In the genomic region with DNA sequence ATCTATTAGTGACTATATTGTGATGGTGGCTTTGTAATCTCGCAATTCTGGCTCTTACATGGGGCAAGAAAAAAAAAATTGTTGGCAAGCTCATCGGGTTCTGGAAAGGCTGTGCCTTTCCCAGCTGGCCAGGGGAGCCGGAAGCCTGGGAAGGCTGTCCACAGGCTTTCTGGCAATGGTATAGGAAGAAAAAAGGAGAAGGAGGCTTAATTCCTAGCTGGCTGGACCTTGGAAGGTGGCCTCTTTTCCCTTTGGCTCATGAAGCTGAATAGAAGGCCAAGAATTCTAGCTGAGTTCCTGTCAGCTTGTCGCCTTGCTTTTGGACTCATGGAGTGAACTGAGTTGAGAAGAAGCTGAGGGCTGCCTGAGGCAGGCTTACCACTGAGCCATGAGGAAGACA, we compare ENCODE assay signal across 13 cellular contexts.
DNase-seq lines count a peak whose midpoint lies in the region; ATAC-seq, FAIRE-seq and TF ChIP-seq lines count a peak whose summit lies in the region.
"Had no signal": no experiment of that assay in that cellular context is flagged by ENCODE, and none has a peak within 500 bp of the region (broad histone marks: within the 10 kb centered on the region; RNA-seq: fewer than 3 reads in every experiment).

No MANE protein-coding gene starts in this region.

- BruUV-seq in HepG2 (replicated peaks; lab: Mats Ljungman, UMichigan) = no TSS peak

- no peak for FAIRE-seq in HepG2 (lab: Jason Lieb, UNC)
- FAIRE-seq: H54, small intestine had no signal

- no peaks in the 10 kb centered on the region for H4K20me1 ChIP-seq in HepG2 (ENCODE audit: insufficient read depth, low read length)
- no peaks in the 10 kb centered on the region for H4K20me1 ChIP-seq in smooth muscle cell (ENCODE audit: low read depth)

- H3K4me3 ChIP-seq in liver (ENCODE audit: low read depth in 1 of 3, low read length in 3 of 3) (no peak overlapping the region), HepG2 (replicated peaks in 1 of 3; ENCODE audit: insufficient read depth in 1 of 3, low read depth in 2 of 3, low read length in 3 of 3) (no peak overlapping the region), left ventricle myocardium inferior (no peak overlapping the region), aorta (ENCODE audit: low read length in 2 of 2) (no peak overlapping the region), smooth muscle cell (no peak overlapping the region)

- no peaks in the 10 kb centered on the region for H3K9me3 ChIP-seq in liver (ENCODE audit: control insufficient read depth in 4 of 4, low read length in 3 of 4)
- peaks cover 25% of the 10 kb centered on the region for H3K9me3 ChIP-seq in HepG2 (ENCODE audit: low read length)
- no peaks in the 10 kb centered on the region for H3K9me3 ChIP-seq in left ventricle myocardium inferior (replicated peaks)
- no peaks in the 10 kb centered on the region for H3K9me3 ChIP-seq in aorta (ENCODE audit: control insufficient read depth, low read length)
- no peaks in the 10 kb centered on the region for H3K9me3 ChIP-seq in smooth muscle cell (replicated peaks; ENCODE audit: low read depth)

- H3K4me1 ChIP-seq in liver (ENCODE audit: control insufficient read depth in 4 of 4, insufficient read depth in 4 of 4, low read length in 3 of 4) (peaks cover 0 to 1% (median 0%) of the 10 kb centered on the region in 4 donors), HepG2 (ENCODE audit: insufficient read depth, low read length) (no peaks in the 10 kb centered on the region), left ventricle myocardium inferior (peaks cover 30% of the 10 kb centered on the region), aorta (ENCODE audit: control insufficient read depth in 1 of 2, insufficient read depth in 2 of 2, low read length in 2 of 2) (peaks cover 0 to 19% of the 10 kb centered on the region in 2 donors), smooth muscle cell (ENCODE audit: low read depth) (no peaks in the 10 kb centered on the region)

- H3K27ac ChIP-seq in liver (ENCODE audit: low read depth in 1 of 2, low read length in 2 of 2) = no peak overlapping the region
- no peak overlapping the region for H3K27ac ChIP-seq in HepG2 (ENCODE audit: extremely low read length, insufficient read depth, low read length)
- H3K27ac ChIP-seq in left ventricle myocardium inferior (replicated peaks) = peak overlapping the region; percentile 63
- H3K27ac ChIP-seq in aorta (ENCODE audit: low read depth in 1 of 2, low read length in 2 of 2) = peak overlapping the region in 1 of 2 donors; percentile 76
- H3K27ac ChIP-seq in smooth muscle cell (ENCODE audit: low read depth) = no peak overlapping the region
- H3K27ac ChIP-seq: RWPE1 had no signal

- H3K27me3 ChIP-seq in liver (ENCODE audit: control insufficient read depth in 4 of 4, insufficient read depth in 4 of 4, low read length in 3 of 4) = no peaks in the 10 kb centered on the region
- no peaks in the 10 kb centered on the region for H3K27me3 ChIP-seq in HepG2 (ENCODE audit: control insufficient read depth in 1 of 2, insufficient read depth in 2 of 2, low read length in 2 of 2)
- H3K27me3 ChIP-seq in left ventricle myocardium inferior (ENCODE audit: low read depth) = no peaks in the 10 kb centered on the region
- no peaks in the 10 kb centered on the region for H3K27me3 ChIP-seq in aorta (ENCODE audit: control insufficient read depth in 1 of 2, insufficient read depth in 2 of 2, low read length in 1 of 2)
- H3K27me3 ChIP-seq in smooth muscle cell (ENCODE audit: low read depth) = no peaks in the 10 kb centered on the region

- no peak overlapping the region for H3K4me2 ChIP-seq in HepG2 (ENCODE audit: low read depth, low read length)
- no peak overlapping the region for H3K4me2 ChIP-seq in smooth muscle cell

- CTCF ChIA-PET in HepG2 (lab: Yijun Ruan, JAX; ENCODE audit: low intra/inter-chr PET ratio, low total read pairs) = no interaction called here

- TF ChIP-seq POLR2A in HepG2 (IDR thresholded peaks at IDR 0.05; ENCODE audit: insufficient read depth in 1 of 2, low read depth in 2 of 2, low read length in 2 of 2) = no peak

- H3F3A ChIP-seq in smooth muscle cell (ENCODE audit: low read depth) = no peaks in the 10 kb centered on the region

- H3K9ac ChIP-seq in liver (ENCODE audit: low read depth in 1 of 2, low read length in 2 of 2) = no peak overlapping the region
- H3K9ac ChIP-seq in HepG2 (ENCODE audit: insufficient read depth, low read depth, low read length) = no peak overlapping the region
- no peak overlapping the region for H3K9ac ChIP-seq in smooth muscle cell (ENCODE audit: low read depth)

- intact Hi-C loops in HepG2 (cut with micrococcal nuclease; ENCODE audit: unreplicated experiment) (loop anchor here (10.0 kb wide), 1 partner anchor 61 kb away; no protein-coding TSS in a partner anchor), left ventricle myocardium inferior (cut with micrococcal nuclease) (loop anchor here (10.0 kb wide), 2 partner anchors 141 to 511 kb away; no protein-coding TSS in a partner anchor), aorta (cut with DNase I) (loop anchor here (5.0 to 10.0 kb wide), 6 partner anchors 98 to 811 kb away; a partner anchor contains a TSS)

- H3K79me2 ChIP-seq in HepG2 (ENCODE audit: insufficient read depth, low read length) (no peaks in the 10 kb centered on the region), smooth muscle cell (ENCODE audit: low read depth) (no peaks in the 10 kb centered on the region)

- DNase-seq in HepG2 (ENCODE audit: low spot score) (no peak), left ventricle myocardium inferior (peak; percentile 61), pons (ENCODE audit: low spot score) (peak; percentile 69), aorta (peak; percentile 76 to 82), smooth muscle cell (lab: John Stamatoyannopoulos, UW; ENCODE audit: unreplicated experiment) (no peak), amniotic stem cell (lab: John Stamatoyannopoulos, UW) (no peak)
- no peak for DNase-seq in activated CD4-positive, alpha-beta T cell treated with anti-CD3 and anti-CD28 coated beads for 4 hours
- DNase-seq: glutamatergic neuron, NCI-H524, small intestine had no signal

- 76% methylated on average over 4 of the region's 4 CpGs for WGBS in liver
- 9% methylated on average over 4 of the region's 4 CpGs for WGBS in HepG2 (ENCODE audit: low lambda C conversion rate)
- WGBS in aorta, 2 donors = 3 to 6% methylated on average over 4 of the region's 4 CpGs
- 96% methylated on average over 4 of the region's 4 CpGs for WGBS in smooth muscle cell (ENCODE audit: low lambda C conversion rate)

- H3K36me3 ChIP-seq in liver (ENCODE audit: control insufficient read depth in 4 of 4, insufficient read depth in 3 of 4, low read depth in 1 of 4, low read length in 3 of 4) (no peaks in the 10 kb centered on the region), HepG2 (replicated peaks in 1 of 2; ENCODE audit: control insufficient read depth in 1 of 2, insufficient read depth in 2 of 2, low read length in 2 of 2) (no peaks in the 10 kb centered on the region), left ventricle myocardium inferior (no peaks in the 10 kb centered on the region), aorta (ENCODE audit: control insufficient read depth in 1 of 2, insufficient read depth in 2 of 2, low read length in 1 of 2) (no peaks in the 10 kb centered on the region), smooth muscle cell (ENCODE audit: low read depth) (no peaks in the 10 kb centered on the region)

- TF ChIP-seq EP300 in HepG2 (IDR thresholded peaks at IDR 0.05; ENCODE audit: low read depth in 2 of 2, low read length in 2 of 2) (no peak), HepG2 (CRISPR knock-in tag; IDR thresholded peaks at IDR 0.05; ENCODE audit: borderline replicate concordance) (no peak)

- ATAC-seq in HepG2 = no peak
- ATAC-seq in aorta (ENCODE audit: low FRiP score) = peak; percentile 93

- peak in 1 of 2 donors; percentile 31 for TF ChIP-seq RAD21 in liver (IDR thresholded peaks at IDR 0.05)
- TF ChIP-seq RAD21 in HepG2 (CRISPR knock-in tag; IDR thresholded peaks at IDR 0.05) = no peak

- POLR2A ChIA-PET in HepG2 (lab: Yijun Ruan, JAX) = no interaction called here

- H2AFZ ChIP-seq in HepG2 (ENCODE audit: low read length) (no peak overlapping the region), smooth muscle cell (ENCODE audit: low read depth) (no peak overlapping the region)

- in situ Hi-C loops in HepG2 (cut with HindIII; ENCODE audit: extremely low pct_ligation_motif_present, low pct_unique_long_range_greater_than_20kb) = no loop called here

- TF ChIP-seq CTCF in liver (IDR thresholded peaks at IDR 0.05; ENCODE audit: low read depth, low read length, missing input control) (no peak), HepG2 (CRISPR knock-in tag; IDR thresholded peaks at IDR 0.05) (no peak), left ventricle myocardium inferior (IDR thresholded peaks at IDR 0.05; ENCODE audit: borderline replicate concordance) (no peak), smooth muscle cell (IDR thresholded peaks at IDR 0.05; ENCODE audit: borderline replicate concordance, insufficient read depth, poor library complexity, severe bottlenecking) (no peak)

TF ChIP-seq in liver, 16 proteins besides CTCF, POLR2A, EP300 and RAD21 (continues in another document):
- TF ChIP-seq NR2F2 (IDR thresholded peaks at IDR 0.05) (peak; percentile 75), RXRA (IDR thresholded peaks at IDR 0.05) (no peak), FOXA1 (IDR thresholded peaks at IDR 0.05) (no peak)

TF ChIP-seq in HepG2, 621 proteins besides CTCF, POLR2A, EP300 and RAD21:
- TF ChIP-seq, protein P1, sequence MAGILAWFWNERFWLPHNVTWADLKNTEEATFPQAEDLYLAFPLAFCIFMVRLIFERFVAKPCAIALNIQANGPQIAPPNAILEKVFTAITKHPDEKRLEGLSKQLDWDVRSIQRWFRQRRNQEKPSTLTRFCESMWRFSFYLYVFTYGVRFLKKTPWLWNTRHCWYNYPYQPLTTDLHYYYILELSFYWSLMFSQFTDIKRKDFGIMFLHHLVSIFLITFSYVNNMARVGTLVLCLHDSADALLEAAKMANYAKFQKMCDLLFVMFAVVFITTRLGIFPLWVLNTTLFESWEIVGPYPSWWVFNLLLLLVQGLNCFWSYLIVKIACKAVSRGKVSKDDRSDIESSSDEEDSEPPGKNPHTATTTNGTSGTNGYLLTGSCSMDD (CRISPR knock-in tag; IDR thresholded peaks at IDR 0.05) = no peak

Comparison
In these comparisons a context has a peak if more than half of its experiments do, and no peak if none do; other contexts are left out.
1. DNase-seq: peak in left ventricle myocardium inferior (single experiment), pons (single experiment) and aorta (2 of 2); none in HepG2 (single experiment), smooth muscle cell (single experiment), amniotic stem cell (single experiment) and activated CD4-positive, alpha-beta T cell treated with anti-CD3 and anti-CD28 coated beads for 4 hours (0 of 2).